20 cellular contexts compared by ENCODE assay signal in the genomic region with DNA sequence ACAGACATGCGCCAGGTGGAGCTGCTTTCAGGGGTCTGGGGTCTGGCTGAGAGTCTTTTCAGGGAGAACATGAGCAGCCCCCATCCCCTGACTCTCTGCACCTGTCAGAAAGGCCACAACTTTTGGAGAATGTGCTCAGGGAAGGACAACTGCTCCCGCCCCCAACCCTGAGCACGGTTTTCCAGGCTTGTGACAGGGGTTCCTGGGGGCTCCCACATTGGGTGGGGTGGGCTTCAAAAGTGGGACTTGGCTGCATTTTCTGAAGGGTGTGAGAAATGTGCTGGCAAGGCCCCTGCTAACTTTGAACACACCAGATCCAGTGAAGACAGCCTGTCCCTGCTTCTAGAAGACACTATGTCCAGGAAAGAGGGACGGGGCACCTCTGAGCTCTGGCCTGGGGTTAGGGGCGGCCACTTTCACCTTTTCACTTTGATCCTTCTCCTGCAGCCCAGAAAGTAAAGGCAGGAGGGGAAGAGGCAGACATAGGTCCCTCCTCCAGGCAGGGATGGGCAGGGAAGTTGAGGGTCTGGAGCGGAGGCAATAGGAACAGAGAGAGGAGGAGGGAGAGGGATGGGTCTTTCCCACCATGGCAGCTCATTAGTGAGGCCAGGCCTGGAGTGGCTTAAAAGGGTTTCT. TPM values are rescaled to one million over a fixed set of nuclear protein-coding genes. Genes with fewer than 3 reads are reported as not detected.
DNase-seq lines count a peak whose midpoint lies in the region; ATAC-seq and TF ChIP-seq lines count a peak whose summit lies in the region.
"Had no signal": no experiment of that assay in that cellular context is flagged by ENCODE, and none has a peak within 500 bp of the region (broad histone marks: within the 10 kb centered on the region; RNA-seq: fewer than 3 reads in every experiment).

No MANE protein-coding gene starts in this region.

- H3K36me3 ChIP-seq in smooth muscle cell (ENCODE audit: low read depth): no peaks in the 10 kb centered on the region
- H3K36me3 ChIP-seq: uterus had no signal

- no peaks in the 10 kb centered on the region for H3K79me2 ChIP-seq in smooth muscle cell (ENCODE audit: low read depth)

- H4K20me1 ChIP-seq in smooth muscle cell (ENCODE audit: low read depth): no peaks in the 10 kb centered on the region

- peak overlapping the region; percentile 88 for H3K4me2 ChIP-seq in smooth muscle cell

- peak; percentile 6 for DNase-seq in activated CD4-positive, CD25-positive, alpha-beta regulatory T cell treated with anti-CD3 and anti-CD28 coated beads, Interleukin-2, amount 50 U/mL, for 72 hours
- DNase-seq in SK-N-DZ (ENCODE audit: low spot score) (peak; percentile 41), left kidney (ENCODE audit: low read depth, low spot score) (peak; percentile 21), smooth muscle cell (lab: John Stamatoyannopoulos, UW; ENCODE audit: unreplicated experiment) (no peak), NCI-H1048 (lab: John Stamatoyannopoulos, UW) (no peak), dedifferentiated amniotic fluid mesenchymal stem cell (ENCODE audit: extremely low spot score) (no peak)
- DNase-seq: activated CD8-positive, alpha-beta T cell treated with anti-CD3 and anti-CD28 coated beads, Interleukin-2, amount 10 ng/mL, durations not matched to agents 7 days and 5 days; activated naive CD4-positive, alpha-beta T cell treated with anti-CD3 and anti-CD28 coated beads, Interleukin-2, amount 50 U/mL, for 16 hours; activated T-cell treated with anti-CD3 and anti-CD28 coated beads, Interleukin-2, amount 50 U/mL, for 48 hours; central memory CD4-positive, alpha-beta T cell; erythroblast; foreskin melanocyte; KG1; NCI-H187 treated with DMSO at 0.1 percent for 48 hours; NCI-H226; uterus had no signal

- H3K27me3 ChIP-seq in smooth muscle cell (ENCODE audit: low read depth): peaks cover 1% of the 10 kb centered on the region

- H3K4me1 ChIP-seq in smooth muscle cell (ENCODE audit: low read depth): peaks cover 11% of the 10 kb centered on the region
- H3K4me1 ChIP-seq: uterus had no signal

- no peak overlapping the region for H3K4me3 ChIP-seq in smooth muscle cell
- H3K4me3 ChIP-seq: uterus had no signal

- H3K9me3 ChIP-seq in smooth muscle cell (replicated peaks; ENCODE audit: low read depth): no peaks in the 10 kb centered on the region
- H3K9me3 ChIP-seq: uterus had no signal

- TF ChIP-seq CTCF in smooth muscle cell (IDR thresholded peaks at IDR 0.05; ENCODE audit: borderline replicate concordance, insufficient read depth, poor library complexity, severe bottlenecking): no peak

- no peaks in the 10 kb centered on the region for H3F3A ChIP-seq in smooth muscle cell (ENCODE audit: low read depth)

- 80% methylated on average over 6 of the region's 6 CpGs for WGBS in smooth muscle cell (ENCODE audit: low lambda C conversion rate)

- no peak overlapping the region for H3K27ac ChIP-seq in smooth muscle cell (ENCODE audit: low read depth)
- H3K27ac ChIP-seq: SK-N-MC, uterus had no signal

- ATAC-seq in activated CD4-positive, CD25-positive, alpha-beta regulatory T cell treated with anti-CD3 and anti-CD28 coated beads, Interleukin-2, amount 50 U/mL, for 24 hours: no peak
- no peak for ATAC-seq in HG02798 (IDR thresholded peaks at IDR 0.05; ENCODE audit: poor library complexity, unreplicated experiment)
- ATAC-seq: activated CD8-positive, alpha-beta T cell treated with anti-CD3 and anti-CD28 coated beads, Interleukin-2, amount 10 ng/mL, durations not matched to agents 7 days and 5 days had no signal

- H2AFZ ChIP-seq in smooth muscle cell (ENCODE audit: low read depth): no peak overlapping the region

- H3K9ac ChIP-seq in smooth muscle cell (ENCODE audit: low read depth): no peak overlapping the region

RNA-seq across cellular contexts. Expression of a gene that starts 1.6 kb away (rescaled TPM):
- 6.3 and 6.5 TPM in 2 replicates for polyA plus RNA-seq in SK-N-DZ (2014; cell fraction: cytosol; rRNA removed)
- 57.9 and 76.8 TPM in 2 replicates for polyA plus RNA-seq in SK-N-DZ (2014; cell fraction: nucleus; rRNA removed)
- total RNA-seq in smooth muscle cell: 0.99 and 3.1 TPM in 2 replicates
- 4.5 and 6.2 TPM in 2 replicates for polyA plus RNA-seq in smooth muscle cell
- polyA plus RNA-seq: BJ had no signal

RNA-seq across cellular contexts. Expression of a gene that starts 28.9 kb away (rescaled TPM):
- 0.29 and 0.68 TPM in 2 replicates for polyA plus RNA-seq in SK-N-DZ (2014; cell fraction: cytosol; rRNA removed)
- 0.85 and 5.3 TPM in 2 replicates for polyA plus RNA-seq in SK-N-DZ (2014; cell fraction: nucleus; rRNA removed)
- total RNA-seq in smooth muscle cell: 0.76 and 1.2 TPM in 2 replicates
- 0.35 TPM in 1 of 2 replicates, not detected in the other for polyA plus RNA-seq in smooth muscle cell

RNA-seq across cellular contexts. Expression of a gene that starts 46.2 kb away (rescaled TPM):
- polyA plus RNA-seq in SK-N-DZ (2014; cell fraction: cytosol; rRNA removed): 217 and 371 TPM in 2 replicates
- polyA plus RNA-seq in SK-N-DZ (2014; cell fraction: nucleus; rRNA removed): 110 and 137 TPM in 2 replicates
- total RNA-seq in smooth muscle cell: 131 TPM in 2 replicates
- polyA plus RNA-seq in smooth muscle cell: 317 and 325 TPM in 2 replicates

Comparison
In these comparisons a context has a peak if more than half of its experiments do, and no peak if none do; other contexts are left out.
1. DNase-seq: peak in activated CD4-positive, CD25-positive, alpha-beta regulatory T cell treated with anti-CD3 and anti-CD28 coated beads, Interleukin-2, amount 50 U/mL, for 72 hours (single experiment), SK-N-DZ (single experiment) and left kidney (single experiment); none in smooth muscle cell (single experiment), NCI-H1048 (single experiment) and dedifferentiated amniotic fluid mesenchymal stem cell (single experiment).